11 cellular contexts compared by ENCODE assay signal in genomic region chr22:46269564-46269963, GRCh38. TPM values are rescaled to one million over a fixed set of nuclear protein-coding genes. Genes with fewer than 3 reads are reported as not detected.
A peak's percentile ranks its signal among the peaks of the same experiment; 100 is the strongest.
DNase-seq lines count a peak whose midpoint lies in the region; ATAC-seq and TF ChIP-seq lines count a peak whose summit lies in the region.
"Had no signal": no experiment of that assay in that cellular context is flagged by ENCODE, and none has a peak within 500 bp of the region (broad histone marks: within the 10 kb centered on the region; RNA-seq: fewer than 3 reads in every experiment).

No MANE protein-coding gene starts in this region.

- no peak overlapping the region for H2AFZ ChIP-seq in GM23248

- no peak for DNase-seq in activated naive CD4-positive, alpha-beta T cell (lab: John Stamatoyannopoulos, UW)
- no peak for DNase-seq in activated CD4-positive, alpha-beta memory T cell treated with anti-CD3 and anti-CD28 coated beads for 36 hours
- peak in 2 of 3 donors; percentile 62 to 80 for DNase-seq in right lobe of liver
- peak; percentile 54 for DNase-seq in stomach
- no peak for DNase-seq in GM23248
- no peak for DNase-seq in SW480 (ENCODE audit: low spot score)
- DNase-seq in hepatic stellate cell (ENCODE audit: low spot score), result no peak
- DNase-seq: foreskin keratinocyte, GF-D8 had no signal

- 67% methylated on average over 1 of the region's 11 CpGs for WGBS in right lobe of liver (ENCODE audit: insufficient coverage, low coverage, low lambda C conversion rate, missing lambda C conversion rate)
- WGBS in stomach, 5 donors, result 43 to 63% (median 56%) methylated on average over 11 of the region's 11 CpGs
- 90 to 91% methylated on average over 11 of the region's 11 CpGs for WGBS in GM23248 (ENCODE audit: low coverage in 1 of 2, low lambda C conversion rate in 2 of 2, missing lambda C conversion rate in 2 of 2), 2 experiments

- peaks cover 15% of the 10 kb centered on the region for H3K4me1 Mint-ChIP-seq in activated naive CD4-positive, alpha-beta T cell treated with anti-CD3 and anti-CD28 coated beads, Interleukin-2, amount 50 U/mL, for 24 hours
- H3K4me1 Mint-ChIP-seq in activated CD4-positive, alpha-beta memory T cell treated with anti-CD3 and anti-CD28 coated beads for 36 hours (ENCODE audit: low read depth), result peaks cover 11% of the 10 kb centered on the region

- no peak for TF ChIP-seq EP300 in stomach (IDR thresholded peaks at IDR 0.05)

- H3K9ac ChIP-seq in GM23248, result no peak overlapping the region

- H3K4me1 ChIP-seq in right lobe of liver (peaks cover 0 to 42% (median 10%) of the 10 kb centered on the region in 4 donors), stomach (peaks cover 20 to 44% (median 37%) of the 10 kb centered on the region in 4 donors), GM23248 (ENCODE audit: insufficient read depth) (peaks cover 12% of the 10 kb centered on the region; the same call in 1 of the 2 replicates)
- H3K4me1 ChIP-seq: foreskin keratinocyte had no signal

- POLR2A ChIA-PET in activated CD4-positive, alpha-beta memory T cell treated with anti-CD3 and anti-CD28 coated beads for 36 hours (lab: Charles Lee), result no interaction called here

- no peaks in the 10 kb centered on the region for H3K36me3 Mint-ChIP-seq in activated naive CD4-positive, alpha-beta T cell treated with anti-CD3 and anti-CD28 coated beads, Interleukin-2, amount 50 U/mL, for 24 hours
- peaks cover 3% of the 10 kb centered on the region for H3K36me3 Mint-ChIP-seq in activated CD4-positive, alpha-beta memory T cell treated with anti-CD3 and anti-CD28 coated beads for 36 hours

- no peak overlapping the region for H3K27ac Mint-ChIP-seq in activated naive CD4-positive, alpha-beta T cell treated with anti-CD3 and anti-CD28 coated beads, Interleukin-2, amount 50 U/mL, for 24 hours
- no peak overlapping the region for H3K27ac Mint-ChIP-seq in activated CD4-positive, alpha-beta memory T cell treated with anti-CD3 and anti-CD28 coated beads for 36 hours

- intact Hi-C loops in activated CD4-positive, alpha-beta memory T cell treated with anti-CD3 and anti-CD28 coated beads for 36 hours (cut with micrococcal nuclease), result no loop called here
- intact Hi-C loops in right lobe of liver (cut with DNase I) (no loop called here), stomach (cut with DNase I; ENCODE audit: low total_unique reads) (no loop called here)

- H3K36me3 ChIP-seq in right lobe of liver (peaks cover 0 to 44% (median 21%) of the 10 kb centered on the region in 4 donors), stomach (peaks cover 25 to 52% (median 38%) of the 10 kb centered on the region in 4 donors), GM23248 (ENCODE audit: low read depth) (no peaks in the 10 kb centered on the region)

- H3K9me3 Mint-ChIP-seq in activated naive CD4-positive, alpha-beta T cell treated with anti-CD3 and anti-CD28 coated beads, Interleukin-2, amount 50 U/mL, for 24 hours, result no peaks in the 10 kb centered on the region
- peaks cover 10% of the 10 kb centered on the region for H3K9me3 Mint-ChIP-seq in activated CD4-positive, alpha-beta memory T cell treated with anti-CD3 and anti-CD28 coated beads for 36 hours

- no peaks in the 10 kb centered on the region for H3K9me2 ChIP-seq in GM23248 (ENCODE audit: insufficient read depth)

- CTCF ChIA-PET in activated CD4-positive, alpha-beta memory T cell treated with anti-CD3 and anti-CD28 coated beads for 36 hours (lab: Charles Lee), result interaction anchor here (0.6 to 0.7 kb wide), 2 partner anchors 44 to 153 kb away, joined by 3 read pairs; no protein-coding TSS in a partner anchor

- no peak overlapping the region for H3K4me2 ChIP-seq in GM23248 (ENCODE audit: unreplicated experiment)

- H4K20me1 ChIP-seq in GM23248 (ENCODE audit: insufficient read depth), result no peaks in the 10 kb centered on the region

- no peaks in the 10 kb centered on the region for H3K79me2 ChIP-seq in GM23248 (ENCODE audit: insufficient read depth)

- peak overlapping the region; percentile 65 for H3K4me3 Mint-ChIP-seq in activated naive CD4-positive, alpha-beta T cell treated with anti-CD3 and anti-CD28 coated beads, Interleukin-2, amount 50 U/mL, for 24 hours
- H3K4me3 Mint-ChIP-seq in activated CD4-positive, alpha-beta memory T cell treated with anti-CD3 and anti-CD28 coated beads for 36 hours, result peak overlapping the region; percentile 41

- peak; percentile 65 to 74 (median 68) for ATAC-seq in right lobe of liver
- ATAC-seq: foreskin keratinocyte had no signal

- H3K27ac ChIP-seq in right lobe of liver, result peak overlapping the region in 2 of 3 donors; percentile 92
- H3K27ac ChIP-seq in stomach, result peak overlapping the region; percentile 5 to 92 (median 88)
- H3K27ac ChIP-seq in GM23248, result no peak overlapping the region
- H3K27ac ChIP-seq: foreskin keratinocyte had no signal

- 0 out of 2 replicates have a peak, but pooled peaks cover 8% of the 10 kb centered on the region for H3F3A ChIP-seq in GM23248 (ENCODE audit: insufficient read depth)

- TF ChIP-seq CTCF in right lobe of liver (IDR thresholded peaks at IDR 0.05), result no peak
- TF ChIP-seq CTCF in stomach (IDR thresholded peaks at IDR 0.05), result no peak

- peaks cover 5% of the 10 kb centered on the region for H3K27me3 Mint-ChIP-seq in activated naive CD4-positive, alpha-beta T cell treated with anti-CD3 and anti-CD28 coated beads, Interleukin-2, amount 50 U/mL, for 24 hours
- peaks cover 15% of the 10 kb centered on the region for H3K27me3 Mint-ChIP-seq in activated CD4-positive, alpha-beta memory T cell treated with anti-CD3 and anti-CD28 coated beads for 36 hours

- no peak for TF ChIP-seq POLR2A in right lobe of liver (IDR thresholded peaks at IDR 0.05)
- no peak for TF ChIP-seq POLR2A in stomach (IDR thresholded peaks at IDR 0.05)

- no peaks in the 10 kb centered on the region for H3K9me3 ChIP-seq in right lobe of liver
- H3K9me3 ChIP-seq in stomach, result no peaks in the 10 kb centered on the region
- H3K9me3 ChIP-seq in GM23248 (ENCODE audit: low read depth), result no peaks in the 10 kb centered on the region
- H3K9me3 ChIP-seq: thoracic aorta had no signal

- in situ Hi-C loops in GM23248 (cut with MboI), result no loop called here

- H3K4me3 ChIP-seq in right lobe of liver (peak overlapping the region; percentile 84 to 100 (median 87)), stomach (peak overlapping the region in 2 of 4 donors; percentile 76 to 94), GM23248 (no peak overlapping the region)

- H3K27me3 ChIP-seq in right lobe of liver (no peaks in the 10 kb centered on the region), stomach (no peaks in the 10 kb centered on the region), GM23248 (replicated peaks; ENCODE audit: insufficient read depth) (no peaks in the 10 kb centered on the region)

RNA-seq across cellular contexts. Expression of gene TTC38, which starts 1.8 kb away (rescaled TPM):
- 1 to 10 TPM; 8.7 to 9.4 TPM for total RNA-seq in activated CD4-positive, alpha-beta memory T cell treated with anti-CD3 and anti-CD28 coated beads for 36 hours
- total RNA-seq in right lobe of liver (100 to 1,000 TPM in 5 of 6 experiments, 10 to 100 TPM in 1; 91.1 to 278 (median 195) TPM), stomach (100 to 1,000 TPM in 2 of 5 donors, 10 to 100 TPM in 3; 35.2 to 411 (median 88.8) TPM)
- polyA plus RNA-seq in stomach (10 to 100 TPM; 20.0 to 36.4 (median 22.7) TPM), GM23248 (2016; fragmentation: Nextera tagmentation; extraction: Ambion mirVana) (21.5 and 21.8 TPM in 2 replicates)
- 27.6 and 34.0 TPM in 2 replicates for total RNA-seq in GM23248 (2014; rRNA removed; shearing (Covaris generic))

RNA-seq across cellular contexts. Expression of gene PKDREJ, which starts 6.4 kb away (rescaled TPM):
- total RNA-seq in activated CD4-positive, alpha-beta memory T cell treated with anti-CD3 and anti-CD28 coated beads for 36 hours, result not detected
- under 1 TPM in 2 of 6 experiments, not detected in 4; 0.05 to 0.07 TPM for total RNA-seq in right lobe of liver
- under 1 TPM in 1 of 5 donors, not detected in 4; under 0.01 TPM for total RNA-seq in stomach
- under 1 TPM in 2 of 3 donors, not detected in 1; 0.06 to 0.10 TPM for polyA plus RNA-seq in stomach
- not detected in 2 replicates for total RNA-seq in GM23248 (2014; rRNA removed; shearing (Covaris generic))
- polyA plus RNA-seq in GM23248 (2016; fragmentation: Nextera tagmentation; extraction: Ambion mirVana), result 0.04 TPM in 1 of 2 replicates, not detected in the other
- total RNA-seq: foreskin keratinocyte had no signal

RNA-seq across cellular contexts. Expression of gene CDPF1, which starts 19.5 kb away (rescaled TPM):
- total RNA-seq in activated CD4-positive, alpha-beta memory T cell treated with anti-CD3 and anti-CD28 coated beads for 36 hours, result 1 to 10 TPM; 6.8 to 8.2 TPM
- total RNA-seq in right lobe of liver (1 to 10 TPM; 1.8 to 7.1 (median 3.3) TPM), stomach (10 to 100 TPM in 3 of 5 donors, 1 to 10 TPM in 1, not detected in 1; 7.2 to 24.6 (median 12.7) TPM)
- polyA plus RNA-seq in stomach (10 to 100 TPM in 2 of 3 donors, 1 to 10 TPM in 1; 9.7 to 12.1 (median 11.6) TPM), GM23248 (2016; fragmentation: Nextera tagmentation; extraction: Ambion mirVana) (12.9 and 14.5 TPM in 2 replicates)
- 14.7 and 21.2 TPM in 2 replicates for total RNA-seq in GM23248 (2014; rRNA removed; shearing (Covaris generic))

RNA-seq across cellular contexts. Expression of gene GTSE1, which starts 27.1 kb away (rescaled TPM):
- total RNA-seq in activated CD4-positive, alpha-beta memory T cell treated with anti-CD3 and anti-CD28 coated beads for 36 hours, result 10 to 100 TPM; 39.9 to 42.6 TPM
- under 1 TPM; 0.15 to 0.84 (median 0.52) TPM for total RNA-seq in right lobe of liver
- 10 to 100 TPM in 2 of 5 donors, 1 to 10 TPM in 3; 2.6 to 64.0 (median 8.1) TPM for total RNA-seq in stomach
- polyA plus RNA-seq in stomach, result 1 to 10 TPM; 1.1 to 4.3 (median 2.7) TPM
- total RNA-seq in GM23248 (2014; rRNA removed; shearing (Covaris generic)), result 4.6 and 6.1 TPM in 2 replicates
- 8.0 and 8.6 TPM in 2 replicates for polyA plus RNA-seq in GM23248 (2016; fragmentation: Nextera tagmentation; extraction: Ambion mirVana)

Comparison
In these comparisons a context has a peak if more than half of its experiments do, and no peak if none do; other contexts are left out.
1. DNase-seq: peak in right lobe of liver (2 of 3) and stomach (single experiment); none in activated naive CD4-positive, alpha-beta T cell (0 of 4), activated CD4-positive, alpha-beta memory T cell treated with anti-CD3 and anti-CD28 coated beads for 36 hours (single experiment), GM23248 (single experiment), SW480 (single experiment) and hepatic stellate cell (single experiment).